In genomic region chr15:99073008-99073714, GRCh38 we compare ENCODE assay signal across 1 cellular context.
TF ChIP-seq lines count a peak whose summit lies in the region.

No MANE protein-coding gene starts in this region.

TF ChIP-seq in GM23338, 12 proteins besides CTCF, POLR2A, EP300 and RAD21:
- TF ChIP-seq CREB1 (CRISPR knock-in tag; IDR thresholded peaks at IDR 0.05; ENCODE audit: low read depth) (no peak), JUNB (IDR thresholded peaks at IDR 0.05; ENCODE audit: unreplicated experiment) (no peak), EZH2phosphoT487 (IDR thresholded peaks at IDR 0.05; ENCODE audit: unreplicated experiment) (no peak), ZNF114 (CRISPR knock-in tag; IDR thresholded peaks at IDR 0.05) (no peak), STAT1 (IDR thresholded peaks at IDR 0.05; ENCODE audit: unreplicated experiment) (no peak), EZH2 (IDR thresholded peaks at IDR 0.05; ENCODE audit: low read depth, unreplicated experiment) (no peak), ZNF331 (CRISPR knock-in tag; IDR thresholded peaks at IDR 0.05; ENCODE audit: low read depth) (no peak), ETS1 (IDR thresholded peaks at IDR 0.05) (no peak), REST (IDR thresholded peaks at IDR 0.05; ENCODE audit: unreplicated experiment) (no peak), POLR2AphosphoS5 (IDR thresholded peaks at IDR 0.05; ENCODE audit: low read depth) (no peak), ZNF462 (CRISPR knock-in tag; IDR thresholded peaks at IDR 0.05) (no peak)
